ENCODE assay signal across 29 cellular contexts in genomic region chr3:31937225-31937624, GRCh38. TPM values are rescaled to one million over a fixed set of nuclear protein-coding genes. Genes with fewer than 3 reads are reported as not detected.
A peak's percentile ranks its signal among the peaks of the same experiment; 100 is the strongest.
DNase-seq lines count a peak whose midpoint lies in the region; ATAC-seq and TF ChIP-seq lines count a peak whose summit lies in the region.
"Had no signal": no experiment of that assay in that cellular context is flagged by ENCODE, and none has a peak within 500 bp of the region (broad histone marks: within the 10 kb centered on the region; RNA-seq: fewer than 3 reads in every experiment).

No MANE protein-coding gene starts in this region.

- H3K36me3 ChIP-seq in adipocyte (ENCODE audit: control insufficient read depth, insufficient read depth, low read length, severe bottlenecking) (no peaks in the 10 kb centered on the region), hepatocyte (replicated peaks; ENCODE audit: insufficient read depth, low read depth) (no peaks in the 10 kb centered on the region)
- H3K36me3 ChIP-seq: colonic mucosa, gastrocnemius medialis, pancreas, upper lobe of right lung had no signal

- H3K27me3 ChIP-seq in adipocyte (replicated peaks; ENCODE audit: control insufficient read depth, insufficient read depth, low read length), result no peaks in the 10 kb centered on the region
- H3K27me3 ChIP-seq in hepatocyte, result no peaks in the 10 kb centered on the region
- H3K27me3 ChIP-seq: colonic mucosa, gastrocnemius medialis, pancreas, upper lobe of right lung had no signal

- no peaks in the 10 kb centered on the region for H3K9me3 ChIP-seq in adipocyte (ENCODE audit: control insufficient read depth, low read length)
- no peaks in the 10 kb centered on the region for H3K9me3 ChIP-seq in hepatocyte (ENCODE audit: low read depth)
- H3K9me3 ChIP-seq: colonic mucosa, gastrocnemius medialis, pancreas, upper lobe of right lung had no signal

- no peak for ATAC-seq in HG02938 (IDR thresholded peaks at IDR 0.05; ENCODE audit: unreplicated experiment)
- ATAC-seq: gastrocnemius medialis, HCT116, left colon, upper lobe of right lung had no signal

- H3K4me2 ChIP-seq in hepatocyte, result no peak overlapping the region
- H3K4me2 ChIP-seq: PC-9 had no signal

- peak overlapping the region; percentile 5 for H3K27ac ChIP-seq in hepatocyte
- H3K27ac ChIP-seq: C4-2B, colonic mucosa, gastrocnemius medialis, pancreas, PC-9, upper lobe of right lung had no signal

- 89% methylated on average over 4 of the region's 4 CpGs for WGBS in hepatocyte (ENCODE audit: low lambda C conversion rate, missing lambda C conversion rate)

- no peak for TF ChIP-seq CTCF in hepatocyte (IDR thresholded peaks at IDR 0.05; ENCODE audit: poor library complexity)

- no peak overlapping the region for H3K9ac ChIP-seq in adipocyte (ENCODE audit: low read length)

- DNase-seq in ELR (ENCODE audit: low read depth), result peak; percentile 8
- DNase-seq in NCI-H226, result peak; percentile 63
- DNase-seq in adipocyte (ENCODE audit: low read depth), result peak; percentile 67
- DNase-seq in hepatocyte (ENCODE audit: low spot score), result no peak
- no peak for DNase-seq in stimulated activated CD4-positive, alpha-beta T cell treated with anti-CD3 and anti-CD28 coated beads, Interleukin-4, amount 100 ng/mL, for 1 hour
- no peak for DNase-seq in cerebellum (ENCODE audit: low spot score)
- DNase-seq: activated CD4-positive, alpha-beta T cell treated with anti-CD3 and anti-CD28 coated beads, Interleukin-2, amount 50 U/mL, for 4 hours; activated CD8-positive, alpha-beta memory T cell treated with anti-CD3 and anti-CD28 coated beads, Interleukin-2, amount 50 U/mL, for 4 hours; activated naive CD4-positive, alpha-beta T cell treated with anti-CD3 and anti-CD28 coated beads, Interleukin-2, amount 50 U/mL, for 16 hours; Calu3; colonic mucosa; DMS79 treated with DMSO at 0.1 percent for 48 hours; effector memory CD4-positive, alpha-beta T cell; gastrocnemius medialis; hippocampal formation; left colon; NCI-H2029; NCI-H345; NCI-H774; pancreas; PC-9; SHP77 treated with DMSO at 0.1 percent for 48 hours; stimulated activated CD4-positive, alpha-beta T cell treated with anti-CD3 and anti-CD28 coated beads, Interleukin-2, amount 100 ng/mL, for 24 hours; SW 1271; T-helper 9 cell; upper lobe of right lung had no signal

- H3K4me3 ChIP-seq in adipocyte (ENCODE audit: low read length), result no peak overlapping the region
- H3K4me3 ChIP-seq in hepatocyte, result no peak overlapping the region
- H3K4me3 ChIP-seq: colonic mucosa, gastrocnemius medialis, pancreas, PC-9, upper lobe of right lung had no signal

- peaks cover 61% of the 10 kb centered on the region for H3K79me2 ChIP-seq in hepatocyte

- no peaks in the 10 kb centered on the region for H4K20me1 ChIP-seq in hepatocyte (ENCODE audit: insufficient read depth, poor library complexity, severe bottlenecking)

- H3K9me2 ChIP-seq in hepatocyte (replicated peaks; ENCODE audit: insufficient read depth), result no peaks in the 10 kb centered on the region

- H2AFZ ChIP-seq in hepatocyte, result no peak overlapping the region
- H2AFZ ChIP-seq: PC-9 had no signal

- H3K4me1 ChIP-seq in adipocyte (ENCODE audit: control insufficient read depth, insufficient read depth, low read length) (peaks cover 16% of the 10 kb centered on the region), hepatocyte (ENCODE audit: insufficient read depth) (peaks cover 10% of the 10 kb centered on the region)
- H3K4me1 ChIP-seq: colonic mucosa, pancreas had no signal

RNA-seq across cellular contexts. Expression of gene OSBPL10, which starts 43.8 kb away (rescaled TPM):
- total RNA-seq in hepatocyte (22.3 and 32.8 TPM in 2 replicates), cerebellum (9.2 TPM)
- polyA plus RNA-seq in hepatocyte, result 18.2 and 32.1 TPM in 2 replicates

RNA-seq across cellular contexts. Expression of gene ZNF860, which starts 44.3 kb away (rescaled TPM):
- 0.80 and 2.2 TPM in 2 replicates for total RNA-seq in hepatocyte
- 0.32 and 1.3 TPM in 2 replicates for polyA plus RNA-seq in hepatocyte
- 1.8 TPM for total RNA-seq in cerebellum

Comparison
In these comparisons a context has a peak if more than half of its experiments do, and no peak if none do; other contexts are left out.
1. DNase-seq: peak in ELR (single experiment), NCI-H226 (single experiment) and adipocyte (single experiment); none in hepatocyte (single experiment), stimulated activated CD4-positive, alpha-beta T cell treated with anti-CD3 and anti-CD28 coated beads, Interleukin-4, amount 100 ng/mL, for 1 hour (single experiment) and cerebellum (single experiment).